In the genomic region with DNA sequence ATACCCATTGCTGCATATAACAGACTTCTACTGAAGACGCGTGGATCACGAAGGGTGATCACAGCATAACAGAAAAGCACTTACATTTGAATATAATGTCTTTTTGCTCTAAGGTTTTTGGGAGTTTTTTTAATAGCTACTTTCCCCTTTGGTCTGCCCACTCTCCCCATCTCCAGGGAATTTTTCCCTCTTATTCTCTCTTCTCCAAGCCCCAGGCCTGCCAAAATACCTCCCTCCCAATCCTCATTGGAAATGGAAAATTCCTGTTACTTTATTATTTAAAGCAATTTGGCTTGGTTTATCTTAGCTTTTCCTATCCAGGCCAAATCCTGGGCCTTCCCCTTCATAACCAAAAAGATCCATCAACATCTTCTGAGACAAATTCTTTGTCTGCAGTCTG, we compare ENCODE assay signal across 1 cellular context.
TF ChIP-seq lines count a peak whose summit lies in the region.

No MANE protein-coding gene starts in this region.

TF ChIP-seq in A549, 52 proteins besides CTCF, POLR2A, EP300 and RAD21 (continued from another document):
- TF ChIP-seq, protein P1, sequence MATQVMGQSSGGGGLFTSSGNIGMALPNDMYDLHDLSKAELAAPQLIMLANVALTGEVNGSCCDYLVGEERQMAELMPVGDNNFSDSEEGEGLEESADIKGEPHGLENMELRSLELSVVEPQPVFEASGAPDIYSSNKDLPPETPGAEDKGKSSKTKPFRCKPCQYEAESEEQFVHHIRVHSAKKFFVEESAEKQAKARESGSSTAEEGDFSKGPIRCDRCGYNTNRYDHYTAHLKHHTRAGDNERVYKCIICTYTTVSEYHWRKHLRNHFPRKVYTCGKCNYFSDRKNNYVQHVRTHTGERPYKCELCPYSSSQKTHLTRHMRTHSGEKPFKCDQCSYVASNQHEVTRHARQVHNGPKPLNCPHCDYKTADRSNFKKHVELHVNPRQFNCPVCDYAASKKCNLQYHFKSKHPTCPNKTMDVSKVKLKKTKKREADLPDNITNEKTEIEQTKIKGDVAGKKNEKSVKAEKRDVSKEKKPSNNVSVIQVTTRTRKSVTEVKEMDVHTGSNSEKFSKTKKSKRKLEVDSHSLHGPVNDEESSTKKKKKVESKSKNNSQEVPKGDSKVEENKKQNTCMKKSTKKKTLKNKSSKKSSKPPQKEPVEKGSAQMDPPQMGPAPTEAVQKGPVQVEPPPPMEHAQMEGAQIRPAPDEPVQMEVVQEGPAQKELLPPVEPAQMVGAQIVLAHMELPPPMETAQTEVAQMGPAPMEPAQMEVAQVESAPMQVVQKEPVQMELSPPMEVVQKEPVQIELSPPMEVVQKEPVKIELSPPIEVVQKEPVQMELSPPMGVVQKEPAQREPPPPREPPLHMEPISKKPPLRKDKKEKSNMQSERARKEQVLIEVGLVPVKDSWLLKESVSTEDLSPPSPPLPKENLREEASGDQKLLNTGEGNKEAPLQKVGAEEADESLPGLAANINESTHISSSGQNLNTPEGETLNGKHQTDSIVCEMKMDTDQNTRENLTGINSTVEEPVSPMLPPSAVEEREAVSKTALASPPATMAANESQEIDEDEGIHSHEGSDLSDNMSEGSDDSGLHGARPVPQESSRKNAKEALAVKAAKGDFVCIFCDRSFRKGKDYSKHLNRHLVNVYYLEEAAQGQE (IDR thresholded peaks at IDR 0.05), result no peak
- TF ChIP-seq HOXB5 (CRISPR knock-in tag; IDR thresholded peaks at IDR 0.05) (no peak), MAZ (IDR thresholded peaks at IDR 0.05; ENCODE audit: borderline replicate concordance, low read depth, low read length) (no peak), RCOR1 (IDR thresholded peaks at IDR 0.05; ENCODE audit: low read depth, low read length) (no peak), PHF8 (IDR thresholded peaks at IDR 0.05; ENCODE audit: borderline replicate concordance, low read depth) (no peak), NPAS2 (CRISPR knock-in tag; IDR thresholded peaks at IDR 0.05; ENCODE audit: borderline replicate concordance) (no peak), TP53 (CRISPR knock-in tag; IDR thresholded peaks at IDR 0.05) (no peak), ZC3H11A (IDR thresholded peaks at IDR 0.05) (no peak), JUNB (IDR thresholded peaks at IDR 0.05) (no peak), KDM5A (IDR thresholded peaks at IDR 0.05) (no peak), ZNF302 (CRISPR knock-in tag; IDR thresholded peaks at IDR 0.05) (no peak), MAFK (IDR thresholded peaks at IDR 0.05; ENCODE audit: partially characterized antibody) (no peak), EHMT2 (IDR thresholded peaks at IDR 0.05; ENCODE audit: low read depth) (no peak), HOXA7 (CRISPR knock-in tag; IDR thresholded peaks at IDR 0.05) (no peak), CHD2 (IDR thresholded peaks at IDR 0.05; ENCODE audit: low read length, partially characterized antibody) (no peak)
- TF ChIP-seq, protein P2, sequence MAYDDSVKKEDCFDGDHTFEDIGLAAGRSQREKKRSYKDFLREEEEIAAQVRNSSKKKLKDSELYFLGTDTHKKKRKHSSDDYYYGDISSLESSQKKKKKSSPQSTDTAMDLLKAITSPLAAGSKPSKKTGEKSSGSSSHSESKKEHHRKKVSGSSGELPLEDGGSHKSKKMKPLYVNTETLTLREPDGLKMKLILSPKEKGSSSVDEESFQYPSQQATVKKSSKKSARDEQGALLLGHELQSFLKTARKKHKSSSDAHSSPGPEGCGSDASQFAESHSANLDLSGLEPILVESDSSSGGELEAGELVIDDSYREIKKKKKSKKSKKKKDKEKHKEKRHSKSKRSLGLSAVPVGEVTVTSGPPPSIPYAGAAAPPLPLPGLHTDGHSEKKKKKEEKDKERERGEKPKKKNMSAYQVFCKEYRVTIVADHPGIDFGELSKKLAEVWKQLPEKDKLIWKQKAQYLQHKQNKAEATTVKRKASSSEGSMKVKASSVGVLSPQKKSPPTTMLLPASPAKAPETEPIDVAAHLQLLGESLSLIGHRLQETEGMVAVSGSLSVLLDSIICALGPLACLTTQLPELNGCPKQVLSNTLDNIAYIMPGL (CRISPR knock-in tag; IDR thresholded peaks at IDR 0.05; ENCODE audit: borderline replicate concordance), result no peak
- TF ChIP-seq, protein P3, sequence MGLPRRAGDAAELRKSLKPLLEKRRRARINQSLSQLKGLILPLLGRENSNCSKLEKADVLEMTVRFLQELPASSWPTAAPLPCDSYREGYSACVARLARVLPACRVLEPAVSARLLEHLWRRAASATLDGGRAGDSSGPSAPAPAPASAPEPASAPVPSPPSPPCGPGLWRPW (IDR thresholded peaks at IDR 0.05), result no peak
- TF ChIP-seq, protein P4, sequence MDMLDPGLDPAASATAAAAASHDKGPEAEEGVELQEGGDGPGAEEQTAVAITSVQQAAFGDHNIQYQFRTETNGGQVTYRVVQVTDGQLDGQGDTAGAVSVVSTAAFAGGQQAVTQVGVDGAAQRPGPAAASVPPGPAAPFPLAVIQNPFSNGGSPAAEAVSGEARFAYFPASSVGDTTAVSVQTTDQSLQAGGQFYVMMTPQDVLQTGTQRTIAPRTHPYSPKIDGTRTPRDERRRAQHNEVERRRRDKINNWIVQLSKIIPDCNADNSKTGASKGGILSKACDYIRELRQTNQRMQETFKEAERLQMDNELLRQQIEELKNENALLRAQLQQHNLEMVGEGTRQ (IDR thresholded peaks at IDR 0.05), result no peak
- TF ChIP-seq, protein P5, sequence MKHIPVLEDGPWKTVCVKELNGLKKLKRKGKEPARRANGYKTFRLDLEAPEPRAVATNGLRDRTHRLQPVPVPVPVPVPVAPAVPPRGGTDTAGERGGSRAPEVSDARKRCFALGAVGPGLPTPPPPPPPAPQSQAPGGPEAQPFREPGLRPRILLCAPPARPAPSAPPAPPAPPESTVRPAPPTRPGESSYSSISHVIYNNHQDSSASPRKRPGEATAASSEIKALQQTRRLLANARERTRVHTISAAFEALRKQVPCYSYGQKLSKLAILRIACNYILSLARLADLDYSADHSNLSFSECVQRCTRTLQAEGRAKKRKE (CRISPR knock-in tag; IDR thresholded peaks at IDR 0.05; ENCODE audit: low read depth), result no peak
